ENCODE assay signal across 8 cellular contexts in genomic region chr19:1874554-1875185, GRCh38. TPM values are rescaled to one million over a fixed set of nuclear protein-coding genes. Genes with fewer than 3 reads are reported as not detected.
DNase-seq lines count a peak whose midpoint lies in the region; ATAC-seq, FAIRE-seq and TF ChIP-seq lines count a peak whose summit lies in the region.

No MANE protein-coding gene starts in this region.

- no peak for DNase-seq in GM12892 (ENCODE audit: insufficient read length)
- DNase-seq in Panc1 (ENCODE audit: low read depth, low spot score): no peak
- DNase-seq in effector memory CD4-positive, alpha-beta T cell: no peak
- DNase-seq in aorta: no peak
- no peak for DNase-seq in NCI-H345 treated with DMSO at 0.1 percent for 48 hours (lab: John Stamatoyannopoulos, UW; ENCODE audit: unreplicated experiment)
- DNase-seq in NCI-H1930 (lab: John Stamatoyannopoulos, UW): no peak
- DNase-seq in NCI-H526 treated with DMSO at 0.1 percent for 48 hours (lab: John Stamatoyannopoulos, UW): no peak

- no peaks in the 10 kb centered on the region for H3K9me3 Mint-ChIP-seq in nephron

- H3K4me1 ChIP-seq in Panc1 (ENCODE audit: control insufficient read depth, insufficient read depth, low read length): peaks cover 20% of the 10 kb centered on the region
- H3K4me1 ChIP-seq in effector memory CD4-positive, alpha-beta T cell (ENCODE audit: control insufficient read depth, insufficient read depth, low read length, poor library complexity, severe bottlenecking): peaks cover 27% of the 10 kb centered on the region
- H3K4me1 ChIP-seq in aorta (ENCODE audit: control insufficient read depth in 1 of 2, insufficient read depth in 2 of 2, low read length in 2 of 2): no peaks in the 10 kb centered on the region

- in situ Hi-C loops in Panc1 (cut with HindIII; ENCODE audit: low pct_unique_long_range_greater_than_20kb, low sequenced_read_pairs): no loop called here

- 9 to 14% methylated on average over 16 of the region's 16 CpGs for WGBS in aorta, 2 donors

- H3K27ac Mint-ChIP-seq in nephron: peak overlapping the region; percentile 62 to 89 (median 76)

- H3K27me3 Mint-ChIP-seq in nephron (ENCODE audit: low read depth): no peaks in the 10 kb centered on the region

- POLR2A ChIA-PET in Panc1 (lab: Charles Lee): interaction anchor here (0.9 kb wide), 1 partner anchor 212 kb away, joined by 9 read pairs; no protein-coding TSS in a partner anchor

- H3K4me1 Mint-ChIP-seq in nephron: peaks cover 21% of the 10 kb centered on the region

- no peak for TF ChIP-seq POLR2A in GM12892 (IDR thresholded peaks at IDR 0.05; ENCODE audit: low read depth, low read length)

- H3K4me3 Mint-ChIP-seq in nephron: peak overlapping the region; percentile 94 to 98 (median 96)

- H3K36me3 ChIP-seq in Panc1 (ENCODE audit: control insufficient read depth, insufficient read depth, low read length): no peaks in the 10 kb centered on the region; the same call in 1 of the 2 replicates
- H3K36me3 ChIP-seq in effector memory CD4-positive, alpha-beta T cell (ENCODE audit: control insufficient read depth, insufficient read depth, low read length): peaks cover 13% of the 10 kb centered on the region
- H3K36me3 ChIP-seq in aorta (ENCODE audit: control insufficient read depth in 1 of 2, insufficient read depth in 2 of 2, low read length in 1 of 2): no peaks in the 10 kb centered on the region

- H3K27me3 ChIP-seq in Panc1 (ENCODE audit: control insufficient read depth, insufficient read depth, low read length) (no peaks in the 10 kb centered on the region), aorta (ENCODE audit: control insufficient read depth in 1 of 2, insufficient read depth in 2 of 2, low read length in 1 of 2) (no peaks in the 10 kb centered on the region)
- no peaks in the 10 kb centered on the region for H3K27me3 ChIP-seq in effector memory CD4-positive, alpha-beta T cell (replicated peaks; ENCODE audit: control insufficient read depth, insufficient read depth, low read length, poor library complexity, severe bottlenecking)

- ATAC-seq in Panc1 (no peak), aorta (ENCODE audit: low FRiP score) (no peak)

- H3K27ac ChIP-seq in Panc1 (ENCODE audit: low read length) (peak overlapping the region; percentile 83), aorta (ENCODE audit: low read depth in 1 of 2, low read length in 2 of 2) (peak overlapping the region in 1 of 2 donors; percentile 29)
- peak overlapping the region; percentile 90 for H3K27ac ChIP-seq in effector memory CD4-positive, alpha-beta T cell (ENCODE audit: insufficient read depth, low read length, poor library complexity, severe bottlenecking)

- FAIRE-seq in GM12892 (lab: Jason Lieb, UNC): peak; percentile 90

- TF ChIP-seq CTCF in Panc1 (IDR thresholded peaks at IDR 0.05) (no peak), nephron (IDR thresholded peaks at IDR 0.05; ENCODE audit: unreplicated experiment in 3 of 3) (no peak)

- H3K9me3 ChIP-seq in Panc1 (ENCODE audit: control insufficient read depth, insufficient read depth, low read depth, low read length) (no peaks in the 10 kb centered on the region), aorta (ENCODE audit: control insufficient read depth, low read length) (no peaks in the 10 kb centered on the region)
- no peaks in the 10 kb centered on the region for H3K9me3 ChIP-seq in effector memory CD4-positive, alpha-beta T cell (ENCODE audit: control insufficient read depth, low read length)

- no TSS peak for BruUV-seq in Panc1 (replicated peaks; lab: Mats Ljungman, UMichigan)

- H3K4me3 ChIP-seq in Panc1 (ENCODE audit: low read depth in 2 of 2, low read length in 2 of 2): peak overlapping the region; percentile 67 to 80
- H3K4me3 ChIP-seq in effector memory CD4-positive, alpha-beta T cell (ENCODE audit: insufficient read depth, low read depth, low read length, poor library complexity, severe bottlenecking): peak overlapping the region; percentile 81
- H3K4me3 ChIP-seq in aorta (ENCODE audit: low read length in 2 of 2): peak overlapping the region in 1 of 2 donors; percentile 93

- intact Hi-C loops in Panc1 (cut with micrococcal nuclease; ENCODE audit: unreplicated experiment) (no loop called here), aorta (cut with DNase I) (no loop called here)

- CTCF ChIA-PET in Panc1 (lab: Charles Lee): interaction anchor here (0.6 kb wide), 1 partner anchor 23 kb away, joined by 8 read pairs; no protein-coding TSS in a partner anchor

- H3K36me3 Mint-ChIP-seq in nephron (ENCODE audit: low read depth): peaks cover 3% of the 10 kb centered on the region

RNA-seq across cellular contexts. Expression of gene ABHD17A, which starts 10.6 kb away (rescaled TPM):
- polyA plus RNA-seq in GM12892 (2012; ENCODE audit: missing spikeins): 5.0 TPM
- total RNA-seq in Panc1 (2021; ENCODE audit: unreplicated experiment) (57.1 TPM), aorta (10 to 100 TPM; 54.8 to 64.6 TPM)
- 92.3 TPM for polyA plus RNA-seq in Panc1 (2012; ENCODE audit: insufficient read length)
- 100 to 1,000 TPM in 1 of 2 donors, 10 to 100 TPM in 1; 48.8 to 116 TPM for polyA plus RNA-seq in aorta

RNA-seq across cellular contexts. Expression of gene KLF16, which starts 11.3 kb away (rescaled TPM):
- 4.3 TPM for polyA plus RNA-seq in GM12892 (2012; ENCODE audit: missing spikeins)
- total RNA-seq in Panc1 (2021; ENCODE audit: unreplicated experiment): 79.3 TPM
- 74.5 TPM for polyA plus RNA-seq in Panc1 (2012; ENCODE audit: insufficient read length)
- 10 to 100 TPM; 17.3 to 18.3 TPM for total RNA-seq in aorta
- polyA plus RNA-seq in aorta: 1 to 10 TPM; 5.1 to 6.6 TPM

RNA-seq across cellular contexts. Expression of gene REXO1, which starts 26.4 kb away (rescaled TPM):
- 9.5 TPM for polyA plus RNA-seq in GM12892 (2012; ENCODE audit: missing spikeins)
- 52.1 TPM for total RNA-seq in Panc1 (2021; ENCODE audit: unreplicated experiment)
- polyA plus RNA-seq in Panc1 (2012; ENCODE audit: insufficient read length): 66.2 TPM
- total RNA-seq in aorta: 10 to 100 TPM; 27.7 to 29.9 TPM
- 10 to 100 TPM in 1 of 2 donors, 1 to 10 TPM in 1; 4.8 to 25.6 TPM for polyA plus RNA-seq in aorta

RNA-seq across cellular contexts. Expression of gene ADAT3, which starts 30.5 kb away (rescaled TPM):
- not detected for polyA plus RNA-seq in GM12892 (2012; ENCODE audit: missing spikeins)
- total RNA-seq in Panc1 (2021; ENCODE audit: unreplicated experiment) (8.9 TPM), aorta (1 to 10 TPM; 3.3 to 5.5 TPM)
- polyA plus RNA-seq in Panc1 (2012; ENCODE audit: insufficient read length): 8.5 TPM
- 1 to 10 TPM; 1.5 to 5.6 TPM for polyA plus RNA-seq in aorta

RNA-seq across cellular contexts. Expression of gene SCAMP4, which starts 30.5 kb away (rescaled TPM):
- 7.2 TPM for polyA plus RNA-seq in GM12892 (2012; ENCODE audit: missing spikeins)
- total RNA-seq in Panc1 (2021; ENCODE audit: unreplicated experiment) (98.4 TPM), aorta (10 to 100 TPM; 38.8 to 49.6 TPM)
- polyA plus RNA-seq in Panc1 (2012; ENCODE audit: insufficient read length): 94.3 TPM
- 10 to 100 TPM; 10.1 to 19.1 TPM for polyA plus RNA-seq in aorta
